ENCODE assay signal across 26 cellular contexts in genomic region chr12:128445728-128446127, GRCh38.
"Had no signal": no experiment of that assay in that cellular context is flagged by ENCODE, and none has a peak within 500 bp of the region (broad histone marks: within the 10 kb centered on the region; RNA-seq: fewer than 3 reads in every experiment).

No MANE protein-coding gene starts in this region.

- H3K27ac Mint-ChIP-seq: endodermal cell; immature natural killer cell; naive thymus-derived CD8-positive, alpha-beta T cell; neural progenitor cell; progenitor cell of endocrine pancreas; stimulated activated naive CD8-positive, alpha-beta T cell treated with anti-CD3 and anti-CD28 coated beads, Interleukin-15, amount 100 ng/mL, for 72 hours had no signal

- H3K36me3 Mint-ChIP-seq: immature natural killer cell; naive thymus-derived CD8-positive, alpha-beta T cell had no signal

- ATAC-seq: esophagus mucosa; foreskin keratinocyte; gastroesophageal sphincter; heart right ventricle; left colon; naive thymus-derived CD8-positive, alpha-beta T cell; right lobe of liver; stimulated activated naive CD8-positive, alpha-beta T cell treated with anti-CD3 and anti-CD28 coated beads, Interleukin-15, amount 100 ng/mL, for 72 hours; upper lobe of right lung had no signal

- DNase-seq: dorsolateral prefrontal cortex; effector CD4-positive, alpha-beta T cell; foreskin keratinocyte; heart right ventricle; immature natural killer cell; islet precursor cell; kidney glomerular epithelial cell; left colon; left ventricle myocardium inferior; mammary epithelial cell; mesendoderm; naive thymus-derived CD8-positive, alpha-beta T cell; right lobe of liver; small intestine; stimulated activated CD4-positive, alpha-beta T cell treated with anti-CD3 and anti-CD28 coated beads, Interleukin-15, amount 100 ng/mL, for 24 hours; stimulated activated CD4-positive, alpha-beta T cell treated with anti-CD3 and anti-CD28 coated beads, Interleukin-2, amount 100 ng/mL, for 48 hours; stimulated activated naive CD4-positive, alpha-beta T cell; stimulated activated naive CD8-positive, alpha-beta T cell treated with anti-CD3 and anti-CD28 coated beads, Interleukin-15, amount 100 ng/mL, for 72 hours; transverse colon; upper lobe of right lung; uterus had no signal

- H3K4me3 Mint-ChIP-seq: endodermal cell; immature natural killer cell; naive thymus-derived CD8-positive, alpha-beta T cell; neural progenitor cell; stimulated activated naive CD8-positive, alpha-beta T cell treated with anti-CD3 and anti-CD28 coated beads, Interleukin-15, amount 100 ng/mL, for 72 hours had no signal

- H3K4me1 Mint-ChIP-seq: immature natural killer cell; naive thymus-derived CD8-positive, alpha-beta T cell; stimulated activated naive CD8-positive, alpha-beta T cell treated with anti-CD3 and anti-CD28 coated beads, Interleukin-15, amount 100 ng/mL, for 72 hours had no signal

- H3K9me3 Mint-ChIP-seq: endodermal cell, immature natural killer cell had no signal
